ENCODE assay signal across 7 cellular contexts in genomic region chr19:40443930-40444180, GRCh38. TPM values are rescaled to one million over a fixed set of nuclear protein-coding genes. Genes with fewer than 3 reads are reported as not detected.
DNase-seq lines count a peak whose midpoint lies in the region; ATAC-seq, FAIRE-seq and TF ChIP-seq lines count a peak whose summit lies in the region.

No MANE protein-coding gene starts in this region.

- H2AFZ ChIP-seq in astrocyte (ENCODE audit: low read depth, low read length) = peak overlapping the region; percentile 68

- no peaks in the 10 kb centered on the region for H3K9me3 Mint-ChIP-seq in astrocyte (ENCODE audit: unreplicated experiment)

- H3K27me3 ChIP-seq in astrocyte (ENCODE audit: insufficient read depth, low read length) (no peaks in the 10 kb centered on the region), kidney epithelial cell (ENCODE audit: control insufficient read depth, insufficient read depth, low read length) (no peaks in the 10 kb centered on the region)

- peak overlapping the region; percentile 97 for H3K4me3 Mint-ChIP-seq in astrocyte (ENCODE audit: unreplicated experiment)

- H3K4me2 ChIP-seq in astrocyte (ENCODE audit: low read length) = peak overlapping the region; percentile 99

- ATAC-seq in GM18511 (IDR thresholded peaks at IDR 0.05; ENCODE audit: unreplicated experiment) = peak; percentile 3
- no peak for ATAC-seq in GM18873 (IDR thresholded peaks at IDR 0.05; ENCODE audit: low FRiP score, unreplicated experiment)

- DNase-seq in astrocyte (ENCODE audit: low read depth) (no peak), kidney epithelial cell (ENCODE audit: low read depth) (no peak), OCI-M1 (lab: John Stamatoyannopoulos, UW) (no peak)

- peaks cover 16% of the 10 kb centered on the region for H3K4me1 ChIP-seq in astrocyte (ENCODE audit: insufficient read depth, low read length)

- peaks cover 25% of the 10 kb centered on the region for H3K4me1 Mint-ChIP-seq in astrocyte (ENCODE audit: low read depth, unreplicated experiment)

- H3K27ac ChIP-seq in KOPT-K1 (ENCODE audit: low read depth, low read length, poor library complexity, severe bottlenecking) (peak overlapping the region; percentile 80), astrocyte (ENCODE audit: low read depth, low read length) (peak overlapping the region; percentile 96), temporal lobe (ENCODE audit: low read depth, low read length) (peak overlapping the region; percentile 94)

- H3K9me3 ChIP-seq in KOPT-K1 (ENCODE audit: insufficient read depth, low read length, poor library complexity, severe bottlenecking) (no peaks in the 10 kb centered on the region), astrocyte (ENCODE audit: insufficient read depth, low read depth, low read length) (no peaks in the 10 kb centered on the region)

- H3K4me3 ChIP-seq in astrocyte (ENCODE audit: insufficient read depth, low read depth, low read length) = peak overlapping the region; percentile 100
- peak overlapping the region; percentile 59 for H3K4me3 ChIP-seq in kidney epithelial cell (ENCODE audit: low read depth, low read length)

- no peak for FAIRE-seq in astrocyte (lab: Jason Lieb, UNC)

- H3K9ac ChIP-seq in astrocyte (ENCODE audit: low read length) = peak overlapping the region; percentile 98

- peak overlapping the region; percentile 94 for H3K27ac Mint-ChIP-seq in astrocyte (ENCODE audit: unreplicated experiment)

- H3K36me3 ChIP-seq in KOPT-K1 (ENCODE audit: insufficient read depth, low read length) = peaks cover 17% of the 10 kb centered on the region
- peaks cover 17% of the 10 kb centered on the region for H3K36me3 ChIP-seq in astrocyte (ENCODE audit: insufficient read depth, low read length)
- peaks cover 1% of the 10 kb centered on the region for H3K36me3 ChIP-seq in kidney epithelial cell (ENCODE audit: control insufficient read depth, insufficient read depth, low read length)

- H3K27me3 Mint-ChIP-seq in astrocyte (ENCODE audit: low read depth, unreplicated experiment) = no peaks in the 10 kb centered on the region

- no peak for TF ChIP-seq CTCF in astrocyte (IDR thresholded peaks at IDR 0.05; ENCODE audit: insufficient read depth, low read depth, low read length)
- TF ChIP-seq CTCF in kidney epithelial cell (IDR thresholded peaks at IDR 0.05; ENCODE audit: insufficient read depth, low read length, poor library complexity, severe bottlenecking) = no peak

- H3K36me3 Mint-ChIP-seq in astrocyte (ENCODE audit: low read depth, unreplicated experiment) = peaks cover 20% of the 10 kb centered on the region

- peaks cover 31% of the 10 kb centered on the region for H4K20me1 ChIP-seq in astrocyte (ENCODE audit: insufficient read depth, low read length)

- peaks cover 41% of the 10 kb centered on the region for H3K79me2 ChIP-seq in astrocyte (ENCODE audit: insufficient read depth, low read length)

RNA-seq across cellular contexts. Expression of gene SERTAD3, which starts 0.3 kb away (rescaled TPM):
- total RNA-seq in astrocyte (49.7 and 58.5 TPM in 2 replicates), kidney epithelial cell (11.4 and 12.9 TPM in 2 replicates), temporal lobe (3.4 TPM)

RNA-seq across cellular contexts. Expression of gene SERTAD1, which starts 18.1 kb away (rescaled TPM):
- total RNA-seq in astrocyte (21.6 and 22.9 TPM in 2 replicates), kidney epithelial cell (12.3 and 13.6 TPM in 2 replicates), temporal lobe (0.98 TPM)

RNA-seq across cellular contexts. Expression of gene BLVRB, which starts 21.7 kb away (rescaled TPM):
- total RNA-seq in astrocyte (27.1 and 32.7 TPM in 2 replicates), kidney epithelial cell (86.1 and 91.1 TPM in 2 replicates), temporal lobe (17.5 TPM)

RNA-seq across cellular contexts. Expression of gene SPTBN4, which starts 22.9 kb away (rescaled TPM):
- 0.41 and 0.53 TPM in 2 replicates for total RNA-seq in astrocyte
- total RNA-seq in kidney epithelial cell = 0.96 and 2.4 TPM in 2 replicates
- 25.6 TPM for total RNA-seq in temporal lobe

RNA-seq across cellular contexts. Expression of gene PRX, which starts 30.7 kb away (rescaled TPM):
- total RNA-seq in astrocyte (1.5 and 2.6 TPM in 2 replicates), kidney epithelial cell (2.5 and 2.7 TPM in 2 replicates), temporal lobe (2.5 TPM)
